Comparison of ENCODE assay signal across 6 cellular contexts in the genomic region with DNA sequence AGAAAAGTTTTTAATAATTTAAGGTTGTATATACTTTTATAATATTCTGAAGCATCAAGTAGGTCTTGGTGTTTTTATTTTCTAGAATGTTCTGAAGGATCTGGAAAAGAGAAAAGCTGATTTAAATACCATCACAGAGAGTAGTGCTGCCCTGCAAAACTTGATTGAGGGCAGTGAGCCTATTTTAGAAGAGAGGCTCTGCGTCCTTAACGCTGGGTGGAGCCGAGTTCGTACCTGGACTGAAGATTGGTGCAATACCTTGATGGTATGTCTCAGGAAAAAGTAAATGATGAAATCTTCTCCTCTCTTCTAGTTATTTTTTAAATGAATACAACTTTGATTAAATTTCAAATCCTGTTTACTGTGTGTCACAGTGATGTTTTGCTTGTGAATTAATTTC.
"Had no signal": no experiment of that assay in that cellular context is flagged by ENCODE, and none has a peak within 500 bp of the region (broad histone marks: within the 10 kb centered on the region; RNA-seq: fewer than 3 reads in every experiment).

No MANE protein-coding gene starts in this region.

- H3K27ac Mint-ChIP-seq: IgD-negative memory B cell had no signal

- H3K4me3 Mint-ChIP-seq: IgD-negative memory B cell had no signal

- H3K4me3 ChIP-seq: K562 had no signal

- H3K27ac ChIP-seq: HL-60 had no signal

- DNase-seq: IMR-90, KBM-7 had no signal

- H3K9me3 Mint-ChIP-seq: IgD-negative memory B cell had no signal

- ATAC-seq: HepG2, K562 had no signal
